Comparison of ENCODE assay signal across 1 cellular context in the genomic region with DNA sequence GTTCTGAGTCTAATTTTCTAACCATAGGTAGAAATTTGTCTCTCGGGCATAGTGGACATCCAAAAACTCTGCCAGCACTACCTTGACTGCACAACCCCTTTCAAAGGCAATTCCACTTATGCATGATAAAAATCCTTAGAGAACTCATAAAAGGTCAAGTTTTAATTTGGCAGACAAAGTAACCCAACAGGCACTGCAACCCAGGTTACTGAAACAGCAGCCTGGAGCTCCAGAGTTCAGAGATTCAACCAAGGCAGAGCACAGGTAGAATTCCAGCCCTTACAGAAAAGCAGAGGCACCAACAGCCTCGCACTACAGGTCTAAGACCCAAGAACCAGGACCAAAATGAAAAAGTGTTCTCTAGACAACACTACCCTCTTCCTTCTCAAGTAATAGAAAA.
TF ChIP-seq lines count a peak whose summit lies in the region.

No MANE protein-coding gene starts in this region.

TF ChIP-seq in HCT116, 20 proteins besides CTCF, POLR2A, EP300 and RAD21 (continued from another document):
- TF ChIP-seq, protein P1, sequence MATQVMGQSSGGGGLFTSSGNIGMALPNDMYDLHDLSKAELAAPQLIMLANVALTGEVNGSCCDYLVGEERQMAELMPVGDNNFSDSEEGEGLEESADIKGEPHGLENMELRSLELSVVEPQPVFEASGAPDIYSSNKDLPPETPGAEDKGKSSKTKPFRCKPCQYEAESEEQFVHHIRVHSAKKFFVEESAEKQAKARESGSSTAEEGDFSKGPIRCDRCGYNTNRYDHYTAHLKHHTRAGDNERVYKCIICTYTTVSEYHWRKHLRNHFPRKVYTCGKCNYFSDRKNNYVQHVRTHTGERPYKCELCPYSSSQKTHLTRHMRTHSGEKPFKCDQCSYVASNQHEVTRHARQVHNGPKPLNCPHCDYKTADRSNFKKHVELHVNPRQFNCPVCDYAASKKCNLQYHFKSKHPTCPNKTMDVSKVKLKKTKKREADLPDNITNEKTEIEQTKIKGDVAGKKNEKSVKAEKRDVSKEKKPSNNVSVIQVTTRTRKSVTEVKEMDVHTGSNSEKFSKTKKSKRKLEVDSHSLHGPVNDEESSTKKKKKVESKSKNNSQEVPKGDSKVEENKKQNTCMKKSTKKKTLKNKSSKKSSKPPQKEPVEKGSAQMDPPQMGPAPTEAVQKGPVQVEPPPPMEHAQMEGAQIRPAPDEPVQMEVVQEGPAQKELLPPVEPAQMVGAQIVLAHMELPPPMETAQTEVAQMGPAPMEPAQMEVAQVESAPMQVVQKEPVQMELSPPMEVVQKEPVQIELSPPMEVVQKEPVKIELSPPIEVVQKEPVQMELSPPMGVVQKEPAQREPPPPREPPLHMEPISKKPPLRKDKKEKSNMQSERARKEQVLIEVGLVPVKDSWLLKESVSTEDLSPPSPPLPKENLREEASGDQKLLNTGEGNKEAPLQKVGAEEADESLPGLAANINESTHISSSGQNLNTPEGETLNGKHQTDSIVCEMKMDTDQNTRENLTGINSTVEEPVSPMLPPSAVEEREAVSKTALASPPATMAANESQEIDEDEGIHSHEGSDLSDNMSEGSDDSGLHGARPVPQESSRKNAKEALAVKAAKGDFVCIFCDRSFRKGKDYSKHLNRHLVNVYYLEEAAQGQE (IDR thresholded peaks at IDR 0.05; ENCODE audit: low read depth), result no peak
- TF ChIP-seq JUND (IDR thresholded peaks at IDR 0.05) (no peak), SRF (IDR thresholded peaks at IDR 0.05; ENCODE audit: low read depth) (no peak)
TF ChIP-seq in HCT116: peak in this region for 0.
